In the genomic region with DNA sequence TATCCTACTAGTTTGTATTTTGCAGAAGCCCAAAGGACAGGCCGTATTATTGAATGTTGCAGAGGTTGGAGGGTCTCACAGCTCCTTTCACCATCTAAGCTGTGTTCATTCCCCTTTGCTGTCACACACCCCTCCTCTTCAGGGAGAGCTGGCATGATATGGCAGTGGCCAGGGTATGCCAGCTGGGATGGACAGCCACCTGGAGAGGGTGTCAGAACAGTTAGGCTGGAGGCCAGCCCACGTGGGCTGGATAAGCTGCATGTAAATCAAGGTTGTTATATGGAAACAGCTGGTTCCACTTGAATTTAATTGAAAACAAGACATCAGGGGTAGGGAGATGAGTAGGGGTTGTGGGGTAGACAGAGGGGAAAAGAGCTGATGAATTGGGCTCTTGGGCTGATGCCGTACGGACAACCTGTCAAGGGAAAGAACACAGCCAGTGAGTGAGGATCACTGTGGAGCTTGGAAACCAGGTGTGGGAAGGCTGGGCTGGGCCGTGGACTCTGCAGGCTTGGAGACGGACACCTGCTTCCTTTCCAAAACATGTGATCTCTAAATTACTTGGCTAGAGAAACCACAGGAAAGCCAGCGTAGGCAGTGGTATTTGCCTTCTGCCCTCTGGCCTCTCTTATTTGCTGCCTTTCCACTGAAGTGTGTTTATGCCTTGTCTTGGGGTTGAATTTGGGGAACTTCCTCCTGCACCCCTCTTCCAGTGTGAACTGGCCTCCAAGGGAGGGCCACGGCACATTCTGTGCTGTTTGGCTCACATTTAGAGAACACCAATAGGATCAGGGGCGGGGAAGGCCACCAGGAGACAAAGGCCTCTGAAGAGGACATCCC, we compare ENCODE assay signal across 11 cellular contexts.
DNase-seq lines count a peak whose midpoint lies in the region; ATAC-seq, FAIRE-seq and TF ChIP-seq lines count a peak whose summit lies in the region.
"Had no signal": no experiment of that assay in that cellular context is flagged by ENCODE, and none has a peak within 500 bp of the region (broad histone marks: within the 10 kb centered on the region; RNA-seq: fewer than 3 reads in every experiment).

No MANE protein-coding gene starts in this region.

- no peaks in the 10 kb centered on the region for H3K79me2 ChIP-seq in HepG2 (ENCODE audit: insufficient read depth, low read length)

- no peak overlapping the region for H3K4me2 ChIP-seq in HepG2 (ENCODE audit: low read depth, low read length)
- H3K4me2 ChIP-seq: neural progenitor cell had no signal

- intact Hi-C loops in HepG2 (cut with micrococcal nuclease; ENCODE audit: unreplicated experiment): no loop called here

- CTCF ChIA-PET in HepG2 (lab: Yijun Ruan, JAX; ENCODE audit: low intra/inter-chr PET ratio, low total read pairs): no interaction called here

- H3K9me3 ChIP-seq in liver (ENCODE audit: control insufficient read depth in 4 of 4, low read length in 3 of 4) (no peaks in the 10 kb centered on the region), HepG2 (ENCODE audit: low read length) (no peaks in the 10 kb centered on the region), WERI-Rb-1 (ENCODE audit: severe bottlenecking) (no peaks in the 10 kb centered on the region)

- POLR2A ChIA-PET in HepG2 (lab: Yijun Ruan, JAX): no interaction called here

- no peaks in the 10 kb centered on the region for H3K36me3 ChIP-seq in liver (ENCODE audit: control insufficient read depth in 4 of 4, insufficient read depth in 3 of 4, low read depth in 1 of 4, low read length in 3 of 4)
- no peaks in the 10 kb centered on the region for H3K36me3 ChIP-seq in HepG2 (replicated peaks in 1 of 2; ENCODE audit: control insufficient read depth in 1 of 2, insufficient read depth in 2 of 2, low read length in 2 of 2)
- H3K36me3 ChIP-seq in WERI-Rb-1: no peaks in the 10 kb centered on the region
- H3K36me3 ChIP-seq: neural progenitor cell had no signal

- WGBS in liver: 64% methylated on average over 9 of the region's 9 CpGs
- 61% methylated on average over 9 of the region's 9 CpGs for WGBS in HepG2 (ENCODE audit: low lambda C conversion rate)

- TF ChIP-seq CTCF in liver (IDR thresholded peaks at IDR 0.05; ENCODE audit: low read depth, low read length, missing input control): no peak
- no peak for TF ChIP-seq CTCF in HepG2 (CRISPR knock-in tag; IDR thresholded peaks at IDR 0.05)
- no peak for TF ChIP-seq CTCF in WERI-Rb-1 (IDR thresholded peaks at IDR 0.05; ENCODE audit: low read depth, low read length)

- H3K4me3 ChIP-seq in liver (ENCODE audit: low read depth in 1 of 3, low read length in 3 of 3): no peak overlapping the region
- no peak overlapping the region for H3K4me3 ChIP-seq in HepG2 (replicated peaks in 1 of 3; ENCODE audit: insufficient read depth in 1 of 3, low read depth in 2 of 3, low read length in 3 of 3)
- no peak overlapping the region for H3K4me3 ChIP-seq in WERI-Rb-1 (ENCODE audit: low read depth, low read length)
- H3K4me3 ChIP-seq: neural progenitor cell had no signal

- H2AFZ ChIP-seq in HepG2 (ENCODE audit: low read length): no peak overlapping the region
- H2AFZ ChIP-seq: neural progenitor cell had no signal

- no peak for TF ChIP-seq EP300 in HepG2 (IDR thresholded peaks at IDR 0.05; ENCODE audit: low read depth in 2 of 2, low read length in 2 of 2)
- TF ChIP-seq EP300 in HepG2 (CRISPR knock-in tag; IDR thresholded peaks at IDR 0.05; ENCODE audit: borderline replicate concordance): no peak

- no peak for FAIRE-seq in HepG2 (lab: Jason Lieb, UNC)
- FAIRE-seq: colon had no signal

- BruUV-seq in HepG2 (replicated peaks; lab: Mats Ljungman, UMichigan): no TSS peak

- H3K9ac ChIP-seq in liver (ENCODE audit: low read depth in 1 of 2, low read length in 2 of 2) (no peak overlapping the region), HepG2 (ENCODE audit: insufficient read depth, low read depth, low read length) (no peak overlapping the region)
- H3K9ac ChIP-seq: neural progenitor cell had no signal

- no peak for TF ChIP-seq RAD21 in liver (IDR thresholded peaks at IDR 0.05)
- TF ChIP-seq RAD21 in HepG2 (CRISPR knock-in tag; IDR thresholded peaks at IDR 0.05): no peak

- no peak for ATAC-seq in HepG2
- ATAC-seq in GM21528 (IDR thresholded peaks at IDR 0.05; ENCODE audit: low FRiP score, unreplicated experiment): no peak
- ATAC-seq in GM18858 (IDR thresholded peaks at IDR 0.05; ENCODE audit: unreplicated experiment): no peak

- H3K4me1 ChIP-seq in liver (ENCODE audit: control insufficient read depth in 4 of 4, insufficient read depth in 4 of 4, low read length in 3 of 4): peaks cover 3 to 11% (median 5%) of the 10 kb centered on the region in 4 donors
- H3K4me1 ChIP-seq in HepG2 (ENCODE audit: insufficient read depth, low read length): 0 out of 2 replicates have a peak, but pooled peaks cover 11% of the 10 kb centered on the region

- in situ Hi-C loops in HepG2 (cut with HindIII; ENCODE audit: extremely low pct_ligation_motif_present, low pct_unique_long_range_greater_than_20kb): no loop called here

- no peaks in the 10 kb centered on the region for H4K20me1 ChIP-seq in HepG2 (ENCODE audit: insufficient read depth, low read length)

- no peaks in the 10 kb centered on the region for H3K27me3 ChIP-seq in liver (ENCODE audit: control insufficient read depth in 4 of 4, insufficient read depth in 4 of 4, low read length in 3 of 4)
- H3K27me3 ChIP-seq in HepG2 (ENCODE audit: control insufficient read depth in 1 of 2, insufficient read depth in 2 of 2, low read length in 2 of 2): no peaks in the 10 kb centered on the region
- H3K27me3 ChIP-seq in WERI-Rb-1 (ENCODE audit: insufficient read depth, low read depth, severe bottlenecking): no peaks in the 10 kb centered on the region
- H3K27me3 ChIP-seq: neural progenitor cell had no signal

- H3K27ac ChIP-seq in liver (ENCODE audit: low read depth in 1 of 2, low read length in 2 of 2) (no peak overlapping the region), HepG2 (ENCODE audit: extremely low read length, insufficient read depth, low read length) (no peak overlapping the region), WERI-Rb-1 (no peak overlapping the region)
- H3K27ac ChIP-seq: neural progenitor cell had no signal

- no peak for TF ChIP-seq POLR2A in HepG2 (IDR thresholded peaks at IDR 0.05; ENCODE audit: insufficient read depth in 1 of 2, low read depth in 2 of 2, low read length in 2 of 2)

- DNase-seq in HepG2 (ENCODE audit: low spot score): no peak
- peak; percentile 80 for DNase-seq in NCI-H1105 treated with DMSO at 0.1 percent for 48 hours (lab: John Stamatoyannopoulos, UW)
- peak; percentile 60 for DNase-seq in cerebellum (ENCODE audit: low spot score)
- DNase-seq in WERI-Rb-1: no peak
- DNase-seq in stimulated activated CD4-positive, alpha-beta T cell treated with anti-CD3 and anti-CD28 coated beads, Interleukin-4, amount 100 ng/mL, for 4 hours: no peak
- DNase-seq: activated T-cell treated with anti-CD3 and anti-CD28 coated beads, Interleukin-2, amount 50 U/mL, for 24 hours had no signal

TF ChIP-seq in liver, 16 proteins besides CTCF, POLR2A, EP300 and RAD21 (continues in another document):
- TF ChIP-seq NR2F2 (IDR thresholded peaks at IDR 0.05): no peak
- no peak for TF ChIP-seq JUND (IDR thresholded peaks at IDR 0.05)
- TF ChIP-seq, protein P1, sequence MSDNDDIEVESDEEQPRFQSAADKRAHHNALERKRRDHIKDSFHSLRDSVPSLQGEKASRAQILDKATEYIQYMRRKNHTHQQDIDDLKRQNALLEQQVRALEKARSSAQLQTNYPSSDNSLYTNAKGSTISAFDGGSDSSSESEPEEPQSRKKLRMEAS (IDR thresholded peaks at IDR 0.05): peak; percentile 17
- TF ChIP-seq GABPA (IDR thresholded peaks at IDR 0.05 in 1 of 2, conservative IDR thresholded peaks at IDR 0.05 in 1 of 2): peak in 1 of 2 donors; percentile 37
- TF ChIP-seq RXRA (IDR thresholded peaks at IDR 0.05): no peak
- TF ChIP-seq HNF4A (conservative IDR thresholded peaks at IDR 0.05): peak in 1 of 2 donors; percentile 38

TF ChIP-seq in HepG2, 621 proteins besides CTCF, POLR2A, EP300 and RAD21:
- TF ChIP-seq ZFP1 (CRISPR knock-in tag; IDR thresholded peaks at IDR 0.05): no peak

Comparison
In these comparisons a context has a peak if more than half of its experiments do, and no peak if none do; other contexts are left out.
1. DNase-seq: peak in NCI-H1105 treated with DMSO at 0.1 percent for 48 hours (single experiment) and cerebellum (single experiment); none in HepG2 (single experiment), WERI-Rb-1 (single experiment) and stimulated activated CD4-positive, alpha-beta T cell treated with anti-CD3 and anti-CD28 coated beads, Interleukin-4, amount 100 ng/mL, for 4 hours (0 of 2).